Comparison of ENCODE assay signal across 2 cellular contexts in genomic region chr2:232229296-232229916, GRCh38.
TF ChIP-seq lines count a peak whose summit lies in the region.

No MANE protein-coding gene starts in this region.

TF ChIP-seq in A549, 52 proteins besides CTCF, POLR2A, EP300 and RAD21 (continued from another document):
- TF ChIP-seq REST (IDR thresholded peaks at IDR 0.05) = no peak
- TF ChIP-seq CBX8 (IDR thresholded peaks at IDR 0.05) = no peak

TF ChIP-seq in GM23338, 12 proteins besides CTCF, POLR2A, EP300 and RAD21 (continued from another document):
- no peak for TF ChIP-seq EZH2 (IDR thresholded peaks at IDR 0.05; ENCODE audit: low read depth, unreplicated experiment)
- no peak for TF ChIP-seq REST (IDR thresholded peaks at IDR 0.05; ENCODE audit: unreplicated experiment)
- TF ChIP-seq ETS1 (IDR thresholded peaks at IDR 0.05) = no peak
- TF ChIP-seq ZNF462 (CRISPR knock-in tag; IDR thresholded peaks at IDR 0.05) = no peak
- no peak for TF ChIP-seq NANOG (IDR thresholded peaks at IDR 0.05; ENCODE audit: borderline replicate concordance)
- no peak for TF ChIP-seq JUNB (IDR thresholded peaks at IDR 0.05; ENCODE audit: unreplicated experiment)
